8 cellular contexts compared by ENCODE assay signal in the genomic region with DNA sequence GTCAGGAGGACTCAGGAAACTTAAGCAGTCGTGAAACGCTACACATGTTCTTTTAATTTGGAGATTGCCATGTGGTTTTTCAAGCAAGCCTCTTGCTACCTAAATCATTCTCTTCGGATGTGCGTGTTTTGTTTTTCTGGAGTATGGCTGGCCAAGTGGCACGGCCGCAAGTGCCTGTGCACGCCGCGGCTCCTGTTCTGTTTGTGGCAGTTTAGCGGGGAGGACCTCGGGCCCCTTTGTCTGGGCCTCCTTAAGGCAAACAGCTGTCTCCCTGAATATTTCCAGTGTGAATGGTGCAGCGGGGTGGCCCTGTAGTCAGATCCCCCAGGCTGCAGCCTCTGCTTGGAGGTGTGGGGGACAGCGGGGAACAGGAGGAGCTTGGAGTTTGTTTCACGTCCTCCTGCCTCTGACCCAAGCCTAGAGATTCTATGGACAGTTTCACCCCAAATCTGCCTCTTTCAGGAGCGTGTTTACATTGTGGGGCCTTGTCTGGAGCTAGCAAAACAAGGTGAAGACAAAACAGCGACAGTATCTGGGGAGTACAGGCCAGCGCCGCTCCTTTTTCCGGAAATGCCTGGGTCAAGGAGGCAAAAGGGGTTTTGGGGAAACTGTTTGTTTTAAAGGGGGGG. TPM values are rescaled to one million over a fixed set of nuclear protein-coding genes. Genes with fewer than 3 reads are reported as not detected.
A peak's percentile ranks its signal among the peaks of the same experiment; 100 is the strongest.
DNase-seq lines count a peak whose midpoint lies in the region; ATAC-seq and TF ChIP-seq lines count a peak whose summit lies in the region.

No MANE protein-coding gene starts in this region.

- H3K36me3 ChIP-seq in CD4-positive, CD25-positive, alpha-beta regulatory T cell (ENCODE audit: control insufficient read depth, insufficient read depth, low read length), result no peaks in the 10 kb centered on the region
- no peaks in the 10 kb centered on the region for H3K36me3 ChIP-seq in kidney epithelial cell (ENCODE audit: control insufficient read depth, insufficient read depth, low read length)
- no peaks in the 10 kb centered on the region for H3K36me3 ChIP-seq in thyroid gland

- H3K4me3 ChIP-seq in CD4-positive, CD25-positive, alpha-beta regulatory T cell (ENCODE audit: low read depth, low read length), result peak overlapping the region; percentile 26
- peak overlapping the region; percentile 59 for H3K4me3 ChIP-seq in astrocyte of the cerebellum (ENCODE audit: low read depth, low read length)
- peak overlapping the region; percentile 51 for H3K4me3 ChIP-seq in kidney epithelial cell (ENCODE audit: low read depth, low read length)
- H3K4me3 ChIP-seq in thyroid gland (replicated peaks in 1 of 3), result peak overlapping the region; percentile 47 to 76 (median 65)

- H3K9me3 ChIP-seq in CD4-positive, CD25-positive, alpha-beta regulatory T cell (ENCODE audit: control insufficient read depth in 2 of 2, low read length in 2 of 2), result no peaks in the 10 kb centered on the region
- H3K9me3 ChIP-seq in thyroid gland, result no peaks in the 10 kb centered on the region

- H3K27ac Mint-ChIP-seq in CD4-positive, CD25-positive, alpha-beta regulatory T cell, result peak overlapping the region in 1 of 3 donors; percentile 75

- WGBS in thyroid gland, 2 donors, result 12 to 13% methylated on average over 19 of the region's 19 CpGs

- no peak for DNase-seq in CD4-positive, CD25-positive, alpha-beta regulatory T cell
- DNase-seq in astrocyte of the cerebellum (ENCODE audit: low read depth), result no peak
- no peak for DNase-seq in kidney epithelial cell (ENCODE audit: low read depth)
- no peak for DNase-seq in thyroid gland
- no peak for DNase-seq in GOT3 (lab: John Stamatoyannopoulos, UW)
- no peak for DNase-seq in GM19238 (ENCODE audit: insufficient read length, low spot score)

- H3K27ac ChIP-seq in CD4-positive, CD25-positive, alpha-beta regulatory T cell (ENCODE audit: insufficient read depth, low read length, poor library complexity, severe bottlenecking), result no peak overlapping the region
- H3K27ac ChIP-seq in thyroid gland, result peak overlapping the region; percentile 76 to 92 (median 82)

- no peak for TF ChIP-seq RAD21 in Ishikawa (IDR thresholded peaks at IDR 0.05; ENCODE audit: low read depth)

- peak overlapping the region; percentile 73 to 93 (median 88) for H3K4me3 Mint-ChIP-seq in CD4-positive, CD25-positive, alpha-beta regulatory T cell

- peaks cover 40% of the 10 kb centered on the region for H3K27me3 Mint-ChIP-seq in CD4-positive, CD25-positive, alpha-beta regulatory T cell

- intact Hi-C loops in thyroid gland (cut with DNase I), result loop anchor here (5.0 kb wide), 1 partner anchor 69 kb away; no protein-coding TSS in a partner anchor

- TF ChIP-seq EP300 in Ishikawa (IDR thresholded peaks at IDR 0.05; ENCODE audit: borderline replicate concordance), result no peak

- H3K4me1 Mint-ChIP-seq in CD4-positive, CD25-positive, alpha-beta regulatory T cell, result peaks cover 0 to 25% (median 15%) of the 10 kb centered on the region in 4 donors

- in situ Hi-C loops in astrocyte of the cerebellum (cut with HindIII; ENCODE audit: low sequenced_read_pairs), result no loop called here

- no peaks in the 10 kb centered on the region for H3K36me3 Mint-ChIP-seq in CD4-positive, CD25-positive, alpha-beta regulatory T cell

- peaks cover 9% of the 10 kb centered on the region for H3K27me3 ChIP-seq in CD4-positive, CD25-positive, alpha-beta regulatory T cell (ENCODE audit: control insufficient read depth, insufficient read depth, low read length)
- no peaks in the 10 kb centered on the region for H3K27me3 ChIP-seq in kidney epithelial cell (ENCODE audit: control insufficient read depth, insufficient read depth, low read length)
- no peaks in the 10 kb centered on the region for H3K27me3 ChIP-seq in thyroid gland

- TF ChIP-seq CTCF in astrocyte of the cerebellum (IDR thresholded peaks at IDR 0.05; ENCODE audit: low read depth, low read length, missing control alignments) (no peak), kidney epithelial cell (IDR thresholded peaks at IDR 0.05; ENCODE audit: insufficient read depth, low read length, poor library complexity, severe bottlenecking) (no peak), thyroid gland (IDR thresholded peaks at IDR 0.05) (no peak)

- ATAC-seq in CD4-positive, CD25-positive, alpha-beta regulatory T cell (ENCODE audit: low read depth in 2 of 2), result no peak
- ATAC-seq in activated CD4-positive, CD25-positive, alpha-beta regulatory T cell treated with anti-CD3 and anti-CD28 coated beads, Interleukin-2, amount 50 U/mL, for 24 hours, result no peak

- peaks cover 10% of the 10 kb centered on the region for H3K4me1 ChIP-seq in CD4-positive, CD25-positive, alpha-beta regulatory T cell (ENCODE audit: control insufficient read depth, insufficient read depth, low read length, poor library complexity, severe bottlenecking)
- peaks cover 42% of the 10 kb centered on the region in 2 donors for H3K4me1 ChIP-seq in thyroid gland

- TF ChIP-seq POLR2A in thyroid gland (IDR thresholded peaks at IDR 0.05), result no peak

- no peaks in the 10 kb centered on the region for H3K9me3 Mint-ChIP-seq in CD4-positive, CD25-positive, alpha-beta regulatory T cell

TF ChIP-seq in Ishikawa, 13 proteins besides CTCF, POLR2A, EP300 and RAD21:
- no peak for TF ChIP-seq USF1 (IDR thresholded peaks at IDR 0.05)
- TF ChIP-seq ZBTB7A (IDR thresholded peaks at IDR 0.05; ENCODE audit: low read depth), result peak; percentile 7; the same call in 1 of the 2 replicates
- no peak; the same call in 1 of the 2 replicates for TF ChIP-seq MAX (IDR thresholded peaks at IDR 0.05)
- TF ChIP-seq FOXM1 (IDR thresholded peaks at IDR 0.05; ENCODE audit: borderline replicate concordance, low read depth), result no peak
- TF ChIP-seq CREB1 (IDR thresholded peaks at IDR 0.05; ENCODE audit: low read depth), result no peak
- no peak for TF ChIP-seq YY1 (IDR thresholded peaks at IDR 0.05; ENCODE audit: low read depth)
TF ChIP-seq in Ishikawa: peak in this region for 1.

RNA-seq across cellular contexts. Expression of gene LRP5, which starts 1.3 kb away (rescaled TPM):
- total RNA-seq in CD4-positive, CD25-positive, alpha-beta regulatory T cell, result 1.3 TPM
- 1 to 10 TPM in 1 of 4 donors, under 1 TPM in 2, not detected in 1; 0.22 to 1.2 (median 0.40) TPM for polyA plus RNA-seq in CD4-positive, CD25-positive, alpha-beta regulatory T cell
- total RNA-seq in kidney epithelial cell (31.2 and 31.6 TPM in 2 replicates), thyroid gland (10 to 100 TPM; 45.8 to 75.5 (median 54.3) TPM)

RNA-seq across cellular contexts. Expression of gene C11orf24, which starts 41.9 kb away (rescaled TPM):
- total RNA-seq in CD4-positive, CD25-positive, alpha-beta regulatory T cell, result 9.4 TPM
- 10 to 100 TPM in 1 of 4 donors, 1 to 10 TPM in 3; 6.6 to 11.0 (median 8.7) TPM for polyA plus RNA-seq in CD4-positive, CD25-positive, alpha-beta regulatory T cell
- 27.5 and 56.8 TPM in 2 replicates for total RNA-seq in kidney epithelial cell
- 10 to 100 TPM; 12.4 to 28.3 (median 24.4) TPM for total RNA-seq in thyroid gland

Comparison
In these comparisons a context has a peak if more than half of its experiments do, and no peak if none do; other contexts are left out.
1. RNA of gene LRP5, which starts 1.3 kb away (total RNA-seq): 45.8 to 75.5 TPM in thyroid gland and 31.2 to 31.6 TPM in kidney epithelial cell; 1.3 TPM in CD4-positive, CD25-positive, alpha-beta regulatory T cell (single experiment); every median in the first group is over 10 times any median in the second.
2. Peak in every context shown above with its lines, with median percentiles within 50 percentile points of each other: H3K4me3 ChIP-seq.